ENCODE assay signal across 8 cellular contexts in genomic region chr17:76498886-76499667, GRCh38. TPM values are rescaled to one million over a fixed set of nuclear protein-coding genes. Genes with fewer than 3 reads are reported as not detected.
DNase-seq lines count a peak whose midpoint lies in the region; ATAC-seq and TF ChIP-seq lines count a peak whose summit lies in the region.

No MANE protein-coding gene starts in this region.

- H3K27ac Mint-ChIP-seq in Calu3 (ENCODE audit: unreplicated experiment) = no peak overlapping the region

- no peak overlapping the region for H3K23ac ChIP-seq in neuronal stem cell (ENCODE audit: low read depth, low read length, poor library complexity)

- H3K27me3 ChIP-seq in MG63 (no peaks in the 10 kb centered on the region), colonic mucosa (no peaks in the 10 kb centered on the region), neuronal stem cell (ENCODE audit: control insufficient read depth in 3 of 3, insufficient read depth in 3 of 3, low read depth in 1 of 3, low read length in 3 of 3) (peaks cover 5 to 88% (median 14%) of the 10 kb centered on the region in 3 experiments), BE2C (no peaks in the 10 kb centered on the region)

- no peak overlapping the region for H4K8ac ChIP-seq in neuronal stem cell (ENCODE audit: low read depth, low read length)

- no peak overlapping the region for H3K4ac ChIP-seq in neuronal stem cell (ENCODE audit: low read length)

- no peak overlapping the region for H2BK120ac ChIP-seq in neuronal stem cell (ENCODE audit: low read depth, low read length)

- H3K79me1 ChIP-seq in neuronal stem cell (ENCODE audit: low read depth, low read length) = no peaks in the 10 kb centered on the region

- DNase-seq in Calu3 (no peak), MG63 (peak; percentile 59), colonic mucosa (no peak), neuronal stem cell (ENCODE audit: low spot score) (no peak), NCI-H526 (lab: John Stamatoyannopoulos, UW) (no peak), NCI-H82 treated with DMSO at 0.1 percent for 48 hours (lab: John Stamatoyannopoulos, UW; ENCODE audit: unreplicated experiment) (no peak), BE2C (no peak)

- no peak for ATAC-seq in HG02973 (IDR thresholded peaks at IDR 0.05; ENCODE audit: unreplicated experiment)

- H3K36me3 ChIP-seq in MG63 (peaks cover 5% of the 10 kb centered on the region; the same call in 1 of the 2 replicates), colonic mucosa (no peaks in the 10 kb centered on the region), neuronal stem cell (replicated peaks in 1 of 2; ENCODE audit: control insufficient read depth in 2 of 2, insufficient read depth in 2 of 2, low read length in 2 of 2) (no peaks in the 10 kb centered on the region), BE2C (no peaks in the 10 kb centered on the region)

- no peak overlapping the region for H2BK12ac ChIP-seq in neuronal stem cell (ENCODE audit: low read length)

- H3K27ac ChIP-seq in colonic mucosa (peak overlapping the region; percentile 26), neuronal stem cell (replicated peaks; ENCODE audit: low read length) (no peak overlapping the region)

- no peaks in the 10 kb centered on the region for H3K27me3 Mint-ChIP-seq in Calu3 (ENCODE audit: unreplicated experiment)

- H3K4me1 ChIP-seq in colonic mucosa = peaks cover 21% of the 10 kb centered on the region
- peaks cover 9 to 28% of the 10 kb centered on the region in 2 donors for H3K4me1 ChIP-seq in neuronal stem cell (ENCODE audit: control insufficient read depth in 2 of 2, insufficient read depth in 1 of 2, low read depth in 1 of 2, low read length in 2 of 2)
- H3K4me1 ChIP-seq in BE2C = peaks cover 16% of the 10 kb centered on the region

- no peak for TF ChIP-seq CTCF in Calu3 (IDR thresholded peaks at IDR 0.05; ENCODE audit: unreplicated experiment)
- TF ChIP-seq CTCF in colonic mucosa (IDR thresholded peaks at IDR 0.05) = no peak
- no peak for TF ChIP-seq CTCF in BE2C (IDR thresholded peaks at IDR 0.05; ENCODE audit: low read depth, low read length)

- CTCF ChIA-PET in Calu3 (lab: Charles Lee) = interaction anchor here (1.0 kb wide), 2 partner anchors 9 to 101 kb away, joined by 3 read pairs; no protein-coding TSS in a partner anchor

- no peak overlapping the region for H2BK5ac ChIP-seq in neuronal stem cell (ENCODE audit: low read length)

- H3K4me1 Mint-ChIP-seq in Calu3 (ENCODE audit: low read depth, unreplicated experiment) = peaks cover 44% of the 10 kb centered on the region

- H3K9me3 ChIP-seq in MG63 (no peaks in the 10 kb centered on the region), colonic mucosa (no peaks in the 10 kb centered on the region), neuronal stem cell (replicated peaks in 1 of 2; ENCODE audit: control insufficient read depth in 2 of 2, insufficient read depth in 1 of 2, low read depth in 1 of 2, low read length in 2 of 2) (no peaks in the 10 kb centered on the region), BE2C (no peaks in the 10 kb centered on the region)

- peaks cover 26% of the 10 kb centered on the region for H3K36me3 Mint-ChIP-seq in Calu3 (ENCODE audit: insufficient read depth, unreplicated experiment)

- no peak overlapping the region for H4K91ac ChIP-seq in neuronal stem cell (ENCODE audit: low read depth, low read length, poor library complexity)

- H3K4me2 ChIP-seq in neuronal stem cell (ENCODE audit: insufficient read depth, low read length, poor library complexity, severe bottlenecking) = no peak overlapping the region

- intact Hi-C loops in Calu3 (cut with micrococcal nuclease; ENCODE audit: unreplicated experiment) (no loop called here), colonic mucosa (cut with DNase I) (no loop called here)

- H3K9ac ChIP-seq in colonic mucosa (ENCODE audit: low read depth in 2 of 2, low read length in 2 of 2) (peak overlapping the region; percentile 16 to 62), neuronal stem cell (ENCODE audit: low read depth, low read length, poor library complexity) (no peak overlapping the region)

- H3K4me3 ChIP-seq in MG63 = peak overlapping the region; percentile 62; the same call in 1 of the 2 replicates
- peak overlapping the region; percentile 74 for H3K4me3 ChIP-seq in colonic mucosa
- H3K4me3 ChIP-seq in neuronal stem cell (ENCODE audit: low read length in 2 of 2) = no peak overlapping the region
- H3K4me3 ChIP-seq in BE2C (ENCODE audit: low read depth, low read length) = no peak overlapping the region

- H2BK15ac ChIP-seq in neuronal stem cell (ENCODE audit: low read length) = no peak overlapping the region

- no peaks in the 10 kb centered on the region for H3K9me3 Mint-ChIP-seq in Calu3 (ENCODE audit: low read depth, unreplicated experiment)

- peak overlapping the region; percentile 59 for H2AK5ac ChIP-seq in neuronal stem cell (ENCODE audit: low read depth, low read length)

- H3K14ac ChIP-seq in neuronal stem cell (ENCODE audit: low read length) = no peak overlapping the region

- peak overlapping the region; percentile 88 for H3K4me3 Mint-ChIP-seq in Calu3 (ENCODE audit: low read depth, unreplicated experiment)

- no peak overlapping the region for H2AFZ ChIP-seq in neuronal stem cell (ENCODE audit: low read length)

- H3K18ac ChIP-seq in neuronal stem cell (ENCODE audit: low read length) = no peak overlapping the region

- no TSS peak for BruUV-seq in Calu3 (replicated peaks; lab: Mats Ljungman, UMichigan)

- no CpG with 5 or more reads among the region's 9 CpGs for WGBS in neuronal stem cell (ENCODE audit: extremely low coverage in 2 of 2, insufficient read length in 2 of 2, insufficient replicate concordance in 1 of 2), 2 donors

RNA-seq across cellular contexts. Expression of gene RHBDF2, which starts 2.1 kb away (rescaled TPM):
- 47.7 and 47.9 TPM in 2 replicates for total RNA-seq in Calu3 (2022)
- total RNA-seq in MG63 (2014; rRNA removed; shearing (Covaris generic); ENCODE audit: low replicate concordance) = 5.9 and 20.9 TPM in 2 replicates
- total RNA-seq in colonic mucosa = 10 to 100 TPM; 11.6 to 23.9 TPM
- 2.4 TPM for polyA plus RNA-seq in neuronal stem cell (2013, experiment 1 of 2)
- polyA plus RNA-seq in neuronal stem cell (2013, experiment 2 of 2) = 2.3 TPM
- polyA plus RNA-seq in BE2C (2012; ENCODE audit: insufficient read depth, insufficient read length, low read depth) = 4.0 TPM

RNA-seq across cellular contexts. Expression of gene AANAT, which starts 31.7 kb away (rescaled TPM):
- total RNA-seq in Calu3 (2022) (not detected in 2 replicates), colonic mucosa (not detected)
- not detected in 2 replicates for total RNA-seq in MG63 (2014; rRNA removed; shearing (Covaris generic); ENCODE audit: low replicate concordance)
- polyA plus RNA-seq in neuronal stem cell (2013, experiment 1 of 2) = 0.13 TPM
- polyA plus RNA-seq in neuronal stem cell (2013, experiment 2 of 2) = not detected
- polyA plus RNA-seq in BE2C (2012; ENCODE audit: insufficient read depth, insufficient read length, low read depth) = 0.49 TPM

RNA-seq across cellular contexts. Expression of gene CYGB, which starts 38.4 kb away (rescaled TPM):
- not detected in 2 replicates for total RNA-seq in Calu3 (2022)
- total RNA-seq in MG63 (2014; rRNA removed; shearing (Covaris generic); ENCODE audit: low replicate concordance) = 7.6 and 14.0 TPM in 2 replicates
- total RNA-seq in colonic mucosa = 1 to 10 TPM; 4.7 to 9.9 TPM
- 0.98 TPM for polyA plus RNA-seq in neuronal stem cell (2013, experiment 1 of 2)
- polyA plus RNA-seq in neuronal stem cell (2013, experiment 2 of 2) = 0.96 TPM
- polyA plus RNA-seq in BE2C (2012; ENCODE audit: insufficient read depth, insufficient read length, low read depth) = 160 TPM

RNA-seq across cellular contexts. Expression of gene PRCD, which starts 40.8 kb away (rescaled TPM):
- not detected in 2 replicates for total RNA-seq in Calu3 (2022)
- total RNA-seq in MG63 (2014; rRNA removed; shearing (Covaris generic); ENCODE audit: low replicate concordance) = 1.2 TPM in 1 of 2 replicates, not detected in the other
- total RNA-seq in colonic mucosa = 1 to 10 TPM in 1 of 2 donors, under 1 TPM in 1; 0.29 to 1.2 TPM
- 1.4 TPM for polyA plus RNA-seq in neuronal stem cell (2013, experiment 1 of 2)
- 1.2 TPM for polyA plus RNA-seq in neuronal stem cell (2013, experiment 2 of 2)
- polyA plus RNA-seq in BE2C (2012; ENCODE audit: insufficient read depth, insufficient read length, low read depth) = 44.2 TPM

RNA-seq across cellular contexts. Expression of gene UBE2O, which starts 46.1 kb away (rescaled TPM):
- 29.0 and 34.4 TPM in 2 replicates for total RNA-seq in Calu3 (2022)
- total RNA-seq in MG63 (2014; rRNA removed; shearing (Covaris generic); ENCODE audit: low replicate concordance) = 19.7 and 32.7 TPM in 2 replicates
- total RNA-seq in colonic mucosa = 10 to 100 TPM; 17.5 to 25.2 TPM
- 17.1 TPM for polyA plus RNA-seq in neuronal stem cell (2013, experiment 1 of 2)
- 16.9 TPM for polyA plus RNA-seq in neuronal stem cell (2013, experiment 2 of 2)
- 117 TPM for polyA plus RNA-seq in BE2C (2012; ENCODE audit: insufficient read depth, insufficient read length, low read depth)

Comparison
In these comparisons a context has a peak if more than half of its experiments do, and no peak if none do; other contexts are left out.
1. H3K4me3 ChIP-seq: peak in MG63 (single experiment) and colonic mucosa (single experiment); none in neuronal stem cell (0 of 2) and BE2C (single experiment).